ENCODE assay signal across 9 cellular contexts in the genomic region with DNA sequence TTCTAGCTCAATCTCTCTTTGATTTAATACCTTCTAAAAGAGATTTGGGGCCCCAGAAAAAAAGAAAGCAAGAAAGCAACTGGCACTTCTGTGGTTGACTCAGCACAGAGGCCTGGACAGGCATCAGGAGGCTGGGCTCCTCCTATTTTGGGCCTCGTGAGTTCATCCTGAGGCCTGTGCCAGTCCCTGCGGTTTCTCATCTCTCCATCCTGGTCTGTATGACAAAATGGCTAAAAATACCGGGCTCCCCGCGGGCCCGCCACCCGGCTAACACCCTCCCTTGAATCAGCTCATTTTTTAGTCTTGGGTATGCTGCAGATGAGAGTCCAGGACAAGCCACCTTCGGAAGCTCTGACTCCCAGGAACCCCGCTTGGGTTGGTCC.
DNase-seq lines count a peak whose midpoint lies in the region; ATAC-seq and TF ChIP-seq lines count a peak whose summit lies in the region.
"Had no signal": no experiment of that assay in that cellular context is flagged by ENCODE, and none has a peak within 500 bp of the region (broad histone marks: within the 10 kb centered on the region; RNA-seq: fewer than 3 reads in every experiment).

No MANE protein-coding gene starts in this region.

- H3K79me2 ChIP-seq in Karpas-422 (ENCODE audit: low read length), result no peaks in the 10 kb centered on the region

- no peaks in the 10 kb centered on the region for H4K20me1 ChIP-seq in Karpas-422 (ENCODE audit: insufficient read depth, low read depth, low read length)

- H3K36me3 ChIP-seq in Karpas-422 (ENCODE audit: insufficient read depth, low read length), result no peaks in the 10 kb centered on the region

- DNase-seq in GM04504 (ENCODE audit: low read depth) (peak; percentile 68), NOMO-1 treated with DMSO at 0.1 percent for 48 hours (lab: John Stamatoyannopoulos, UW; ENCODE audit: unreplicated experiment) (peak; percentile 80), epithelial cell of esophagus (ENCODE audit: low read depth) (peak; percentile 75), retinal pigment epithelial cell (ENCODE audit: low read depth) (peak; percentile 46), Karpas-422 (no peak), islet precursor cell (no peak), SK-N-DZ (ENCODE audit: low spot score) (no peak)
- DNase-seq: head of caudate nucleus had no signal

- no peak for TF ChIP-seq CTCF in epithelial cell of esophagus (IDR thresholded peaks at IDR 0.05; ENCODE audit: insufficient read depth, low read depth, low read length, missing control alignments)
- TF ChIP-seq CTCF in retinal pigment epithelial cell (conservative IDR thresholded peaks at IDR 0.05; ENCODE audit: low read depth, low read length), result no peak

- no peak overlapping the region for H3K27ac ChIP-seq in Karpas-422 (ENCODE audit: low read length)

- H3K27me3 ChIP-seq in Karpas-422 (ENCODE audit: low read length), result no peaks in the 10 kb centered on the region; the same call in 1 of the 2 replicates

- no peak overlapping the region for H2AFZ ChIP-seq in Karpas-422 (ENCODE audit: low read length)

- H3K9me3 ChIP-seq in Karpas-422 (ENCODE audit: low read length), result no peaks in the 10 kb centered on the region

- no peaks in the 10 kb centered on the region for H3K9me2 ChIP-seq in Karpas-422 (replicated peaks; ENCODE audit: insufficient read depth, low read length)

- ATAC-seq in GM19023 (IDR thresholded peaks at IDR 0.05; ENCODE audit: unreplicated experiment), result no peak

- H3K9ac ChIP-seq in Karpas-422 (ENCODE audit: low read length), result no peak overlapping the region

- H3K4me3 ChIP-seq in epithelial cell of esophagus (ENCODE audit: low read length) (no peak overlapping the region), retinal pigment epithelial cell (ENCODE audit: low read length) (no peak overlapping the region), Karpas-422 (ENCODE audit: low read length) (no peak overlapping the region)

- no peak overlapping the region for H3K4me2 ChIP-seq in Karpas-422 (ENCODE audit: low read depth, low read length, poor library complexity, severe bottlenecking)

- H3K4me1 ChIP-seq in Karpas-422 (ENCODE audit: low read length), result peaks cover 4% of the 10 kb centered on the region; the same call in 1 of the 2 replicates

Comparison
In these comparisons a context has a peak if more than half of its experiments do, and no peak if none do; other contexts are left out.
1. DNase-seq: peak in GM04504 (single experiment), NOMO-1 treated with DMSO at 0.1 percent for 48 hours (single experiment), epithelial cell of esophagus (single experiment) and retinal pigment epithelial cell (single experiment); none in Karpas-422 (single experiment), islet precursor cell (single experiment) and SK-N-DZ (single experiment).